In the genomic region with DNA sequence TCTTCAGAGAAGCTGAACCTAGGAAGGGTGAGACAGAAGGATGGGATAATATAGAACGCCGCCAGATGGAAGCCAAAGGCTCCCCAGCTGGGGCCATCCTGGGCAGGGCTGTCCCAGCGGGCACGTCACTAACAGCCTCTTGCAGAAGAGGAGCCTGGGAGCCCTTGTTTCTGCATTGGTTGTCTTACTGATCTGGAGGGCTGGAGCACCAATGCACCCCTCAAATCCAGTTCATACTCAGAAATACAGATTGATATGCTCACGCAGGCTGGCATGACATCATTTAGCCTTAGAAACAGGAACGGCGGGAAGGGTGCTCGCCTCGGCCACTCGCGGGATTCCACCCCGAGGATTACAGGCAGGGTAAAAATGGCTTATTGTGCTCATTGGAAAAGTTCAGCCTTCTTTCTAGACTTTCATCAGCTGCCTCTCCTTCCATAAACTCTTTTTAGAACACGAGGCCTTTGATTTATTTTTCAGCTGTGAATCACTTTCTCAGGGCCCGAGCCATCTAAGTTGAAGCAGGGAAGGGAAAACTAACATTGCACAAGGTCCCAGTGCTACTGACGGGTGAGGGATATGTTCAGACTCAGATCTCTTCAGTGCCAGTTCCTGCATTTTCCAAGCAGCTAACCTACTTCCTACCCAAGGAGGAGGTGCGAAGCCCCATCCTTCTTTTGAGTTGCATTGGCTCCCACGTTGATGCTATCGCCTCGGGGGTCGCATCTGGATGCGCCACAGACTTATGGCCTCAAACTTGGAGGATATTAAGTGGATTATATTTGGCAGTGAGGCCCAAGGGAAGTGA, we compare ENCODE assay signal across 1 cellular context.
TF ChIP-seq lines count a peak whose summit lies in the region.

No MANE protein-coding gene starts in this region.

TF ChIP-seq in GM23338, 12 proteins besides CTCF, POLR2A, EP300 and RAD21:
- TF ChIP-seq, protein P1, sequence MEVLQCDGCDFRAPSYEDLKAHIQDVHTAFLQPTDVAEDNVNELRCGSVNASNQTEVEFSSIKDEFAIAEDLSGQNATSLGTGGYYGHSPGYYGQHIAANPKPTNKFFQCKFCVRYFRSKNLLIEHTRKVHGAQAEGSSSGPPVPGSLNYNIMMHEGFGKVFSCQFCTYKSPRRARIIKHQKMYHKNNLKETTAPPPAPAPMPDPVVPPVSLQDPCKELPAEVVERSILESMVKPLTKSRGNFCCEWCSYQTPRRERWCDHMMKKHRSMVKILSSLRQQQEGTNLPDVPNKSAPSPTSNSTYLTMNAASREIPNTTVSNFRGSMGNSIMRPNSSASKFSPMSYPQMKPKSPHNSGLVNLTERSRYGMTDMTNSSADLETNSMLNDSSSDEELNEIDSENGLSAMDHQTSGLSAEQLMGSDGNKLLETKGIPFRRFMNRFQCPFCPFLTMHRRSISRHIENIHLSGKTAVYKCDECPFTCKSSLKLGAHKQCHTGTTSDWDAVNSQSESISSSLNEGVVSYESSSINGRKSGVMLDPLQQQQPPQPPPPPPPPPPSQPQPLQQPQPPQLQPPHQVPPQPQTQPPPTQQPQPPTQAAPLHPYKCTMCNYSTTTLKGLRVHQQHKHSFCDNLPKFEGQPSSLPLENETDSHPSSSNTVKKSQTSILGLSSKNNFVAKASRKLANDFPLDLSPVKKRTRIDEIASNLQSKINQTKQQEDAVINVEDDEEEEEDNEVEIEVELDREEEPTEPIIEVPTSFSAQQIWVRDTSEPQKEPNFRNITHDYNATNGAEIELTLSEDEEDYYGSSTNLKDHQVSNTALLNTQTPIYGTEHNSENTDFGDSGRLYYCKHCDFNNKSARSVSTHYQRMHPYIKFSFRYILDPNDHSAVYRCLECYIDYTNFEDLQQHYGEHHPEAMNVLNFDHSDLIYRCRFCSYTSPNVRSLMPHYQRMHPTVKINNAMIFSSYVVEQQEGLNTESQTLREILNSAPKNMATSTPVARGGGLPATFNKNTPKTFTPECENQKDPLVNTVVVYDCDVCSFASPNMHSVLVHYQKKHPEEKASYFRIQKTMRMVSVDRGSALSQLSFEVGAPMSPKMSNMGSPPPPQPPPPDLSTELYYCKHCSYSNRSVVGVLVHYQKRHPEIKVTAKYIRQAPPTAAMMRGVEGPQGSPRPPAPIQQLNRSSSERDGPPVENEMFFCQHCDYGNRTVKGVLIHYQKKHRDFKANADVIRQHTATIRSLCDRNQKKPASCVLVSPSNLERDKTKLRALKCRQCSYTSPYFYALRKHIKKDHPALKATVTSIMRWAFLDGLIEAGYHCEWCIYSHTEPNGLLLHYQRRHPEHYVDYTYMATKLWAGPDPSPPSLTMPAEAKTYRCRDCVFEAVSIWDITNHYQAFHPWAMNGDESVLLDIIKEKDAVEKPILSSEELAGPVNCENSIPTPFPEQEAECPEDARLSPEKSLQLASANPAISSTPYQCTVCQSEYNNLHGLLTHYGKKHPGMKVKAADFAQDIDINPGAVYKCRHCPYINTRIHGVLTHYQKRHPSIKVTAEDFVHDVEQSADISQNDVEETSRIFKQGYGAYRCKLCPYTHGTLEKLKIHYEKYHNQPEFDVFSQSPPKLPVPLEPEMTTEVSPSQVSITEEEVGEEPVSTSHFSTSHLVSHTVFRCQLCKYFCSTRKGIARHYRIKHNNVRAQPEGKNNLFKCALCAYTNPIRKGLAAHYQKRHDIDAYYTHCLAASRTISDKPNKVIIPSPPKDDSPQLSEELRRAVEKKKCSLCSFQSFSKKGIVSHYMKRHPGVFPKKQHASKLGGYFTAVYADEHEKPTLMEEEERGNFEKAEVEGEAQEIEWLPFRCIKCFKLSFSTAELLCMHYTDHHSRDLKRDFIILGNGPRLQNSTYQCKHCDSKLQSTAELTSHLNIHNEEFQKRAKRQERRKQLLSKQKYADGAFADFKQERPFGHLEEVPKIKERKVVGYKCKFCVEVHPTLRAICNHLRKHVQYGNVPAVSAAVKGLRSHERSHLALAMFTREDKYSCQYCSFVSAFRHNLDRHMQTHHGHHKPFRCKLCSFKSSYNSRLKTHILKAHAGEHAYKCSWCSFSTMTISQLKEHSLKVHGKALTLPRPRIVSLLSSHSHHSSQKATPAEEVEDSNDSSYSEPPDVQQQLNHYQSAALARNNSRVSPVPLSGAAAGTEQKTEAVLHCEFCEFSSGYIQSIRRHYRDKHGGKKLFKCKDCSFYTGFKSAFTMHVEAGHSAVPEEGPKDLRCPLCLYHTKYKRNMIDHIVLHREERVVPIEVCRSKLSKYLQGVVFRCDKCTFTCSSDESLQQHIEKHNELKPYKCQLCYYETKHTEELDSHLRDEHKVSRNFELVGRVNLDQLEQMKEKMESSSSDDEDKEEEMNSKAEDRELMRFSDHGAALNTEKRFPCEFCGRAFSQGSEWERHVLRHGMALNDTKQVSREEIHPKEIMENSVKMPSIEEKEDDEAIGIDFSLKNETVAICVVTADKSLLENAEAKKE (CRISPR knock-in tag; IDR thresholded peaks at IDR 0.05) = no peak
- TF ChIP-seq POLR2AphosphoS5 (IDR thresholded peaks at IDR 0.05; ENCODE audit: low read depth) (no peak), ZNF331 (CRISPR knock-in tag; IDR thresholded peaks at IDR 0.05; ENCODE audit: low read depth) (no peak), ZNF114 (CRISPR knock-in tag; IDR thresholded peaks at IDR 0.05) (no peak), EZH2phosphoT487 (IDR thresholded peaks at IDR 0.05; ENCODE audit: unreplicated experiment) (no peak), REST (IDR thresholded peaks at IDR 0.05; ENCODE audit: unreplicated experiment) (no peak), EZH2 (IDR thresholded peaks at IDR 0.05; ENCODE audit: low read depth, unreplicated experiment) (no peak), JUNB (IDR thresholded peaks at IDR 0.05; ENCODE audit: unreplicated experiment) (no peak), NANOG (IDR thresholded peaks at IDR 0.05; ENCODE audit: borderline replicate concordance) (no peak), STAT1 (IDR thresholded peaks at IDR 0.05; ENCODE audit: unreplicated experiment) (no peak), CREB1 (CRISPR knock-in tag; IDR thresholded peaks at IDR 0.05; ENCODE audit: low read depth) (no peak)
- TF ChIP-seq, protein P2, sequence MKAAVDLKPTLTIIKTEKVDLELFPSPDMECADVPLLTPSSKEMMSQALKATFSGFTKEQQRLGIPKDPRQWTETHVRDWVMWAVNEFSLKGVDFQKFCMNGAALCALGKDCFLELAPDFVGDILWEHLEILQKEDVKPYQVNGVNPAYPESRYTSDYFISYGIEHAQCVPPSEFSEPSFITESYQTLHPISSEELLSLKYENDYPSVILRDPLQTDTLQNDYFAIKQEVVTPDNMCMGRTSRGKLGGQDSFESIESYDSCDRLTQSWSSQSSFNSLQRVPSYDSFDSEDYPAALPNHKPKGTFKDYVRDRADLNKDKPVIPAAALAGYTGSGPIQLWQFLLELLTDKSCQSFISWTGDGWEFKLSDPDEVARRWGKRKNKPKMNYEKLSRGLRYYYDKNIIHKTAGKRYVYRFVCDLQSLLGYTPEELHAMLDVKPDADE (IDR thresholded peaks at IDR 0.05) = no peak
